ENCODE assay signal across 8 cellular contexts in genomic region chr5:141680751-141681201, GRCh38. TPM values are rescaled to one million over a fixed set of nuclear protein-coding genes. Genes with fewer than 3 reads are reported as not detected.
DNase-seq lines count a peak whose midpoint lies in the region; ATAC-seq and TF ChIP-seq lines count a peak whose summit lies in the region.

No MANE protein-coding gene starts in this region.

- peaks cover 3% of the 10 kb centered on the region for H3K36me3 Mint-ChIP-seq in activated naive CD8-positive, alpha-beta T cell treated with anti-CD3 and anti-CD28 coated beads, Interleukin-2, amount 50 U/mL, for 24 hours (ENCODE audit: low read depth)
- H3K36me3 Mint-ChIP-seq in stimulated activated effector memory CD8-positive, alpha-beta T cell treated with anti-CD3 and anti-CD28 coated beads, Interleukin-12 subunit alpha, Interleukin-12 subunit beta, amount 100 ng/mL, for 72 hours = no peaks in the 10 kb centered on the region

- no peak for TF ChIP-seq CTCF in GM13977 (IDR thresholded peaks at IDR 0.05; ENCODE audit: extremely low read depth, insufficient read depth, missing control alignments)

- in situ Hi-C loops in GM13977 (cut with MboI; ENCODE audit: low pct_unique_long_range_greater_than_20kb, low sequenced_read_pairs, unreplicated experiment) = loop anchor here (25.0 kb wide), 1 partner anchor 282 kb away; the partner anchor contains the start of genes PCDH12 and RNF14

- DNase-seq in HT1080 (ENCODE audit: low read depth) (peak; percentile 82), iPS DF 4.7 (ENCODE audit: extremely low read depth, low spot score) (peak; percentile 94), NCI-H1436 treated with DMSO at 0.1 percent for 48 hours (lab: John Stamatoyannopoulos, UW) (no peak), GM13977 (ENCODE audit: low spot score) (no peak)
- no peak for DNase-seq in activated naive CD8-positive, alpha-beta T cell treated with anti-CD3 and anti-CD28 coated beads, Interleukin-2, amount 50 U/mL, for 24 hours
- no peak for DNase-seq in stimulated activated effector memory CD8-positive, alpha-beta T cell treated with anti-CD3 and anti-CD28 coated beads, Interleukin-12 subunit alpha, Interleukin-12 subunit beta, amount 100 ng/mL, for 72 hours (ENCODE audit: low spot score in 2 of 2)

- ATAC-seq in activated naive CD8-positive, alpha-beta T cell treated with anti-CD3 and anti-CD28 coated beads, Interleukin-2, amount 50 U/mL, for 24 hours = no peak
- no peak for ATAC-seq in stimulated activated effector memory CD8-positive, alpha-beta T cell treated with anti-CD3 and anti-CD28 coated beads, Interleukin-12 subunit alpha, Interleukin-12 subunit beta, amount 100 ng/mL, for 72 hours
- ATAC-seq in GM18519 (IDR thresholded peaks at IDR 0.05; ENCODE audit: low FRiP score, unreplicated experiment) (no peak), GM18870 (IDR thresholded peaks at IDR 0.05; ENCODE audit: unreplicated experiment) (no peak)

- peak overlapping the region; percentile 73 for H3K4me3 Mint-ChIP-seq in activated naive CD8-positive, alpha-beta T cell treated with anti-CD3 and anti-CD28 coated beads, Interleukin-2, amount 50 U/mL, for 24 hours
- peak overlapping the region; percentile 63 for H3K4me3 Mint-ChIP-seq in stimulated activated effector memory CD8-positive, alpha-beta T cell treated with anti-CD3 and anti-CD28 coated beads, Interleukin-12 subunit alpha, Interleukin-12 subunit beta, amount 100 ng/mL, for 72 hours

- H3K27ac Mint-ChIP-seq in activated naive CD8-positive, alpha-beta T cell treated with anti-CD3 and anti-CD28 coated beads, Interleukin-2, amount 50 U/mL, for 24 hours = peak overlapping the region; percentile 71
- H3K27ac Mint-ChIP-seq in stimulated activated effector memory CD8-positive, alpha-beta T cell treated with anti-CD3 and anti-CD28 coated beads, Interleukin-12 subunit alpha, Interleukin-12 subunit beta, amount 100 ng/mL, for 72 hours = peak overlapping the region; percentile 67

- H3K4me1 Mint-ChIP-seq in activated naive CD8-positive, alpha-beta T cell treated with anti-CD3 and anti-CD28 coated beads, Interleukin-2, amount 50 U/mL, for 24 hours = peaks cover 28% of the 10 kb centered on the region
- H3K4me1 Mint-ChIP-seq in stimulated activated effector memory CD8-positive, alpha-beta T cell treated with anti-CD3 and anti-CD28 coated beads, Interleukin-12 subunit alpha, Interleukin-12 subunit beta, amount 100 ng/mL, for 72 hours = peaks cover 35% of the 10 kb centered on the region

- no peaks in the 10 kb centered on the region for H3K9me3 Mint-ChIP-seq in activated naive CD8-positive, alpha-beta T cell treated with anti-CD3 and anti-CD28 coated beads, Interleukin-2, amount 50 U/mL, for 24 hours
- H3K9me3 Mint-ChIP-seq in stimulated activated effector memory CD8-positive, alpha-beta T cell treated with anti-CD3 and anti-CD28 coated beads, Interleukin-12 subunit alpha, Interleukin-12 subunit beta, amount 100 ng/mL, for 72 hours = no peaks in the 10 kb centered on the region

- no peaks in the 10 kb centered on the region for H3K27me3 Mint-ChIP-seq in activated naive CD8-positive, alpha-beta T cell treated with anti-CD3 and anti-CD28 coated beads, Interleukin-2, amount 50 U/mL, for 24 hours

RNA-seq across cellular contexts. Expression of gene ARAP3, which starts 1.3 kb away (rescaled TPM):
- 4.6 and 4.8 TPM in 2 replicates for total RNA-seq in HT1080 (2014; rRNA removed; shearing (Covaris generic))
- polyA plus RNA-seq in HT1080 (2015; cell fraction: cytosol; rRNA removed) = 6.5 and 7.4 TPM in 2 replicates
- polyA plus RNA-seq in HT1080 (2015; cell fraction: nucleus; rRNA removed) = 25.8 and 28.3 TPM in 2 replicates

RNA-seq across cellular contexts. Expression of gene FCHSD1, which starts 29.6 kb away (rescaled TPM):
- 7.2 and 7.5 TPM in 2 replicates for total RNA-seq in HT1080 (2014; rRNA removed; shearing (Covaris generic))
- 6.3 and 6.8 TPM in 2 replicates for polyA plus RNA-seq in HT1080 (2015; cell fraction: cytosol; rRNA removed)
- 89.1 and 99.4 TPM in 2 replicates for polyA plus RNA-seq in HT1080 (2015; cell fraction: nucleus; rRNA removed)

RNA-seq across cellular contexts. Expression of gene RELL2, which starts 44.0 kb away (rescaled TPM):
- 13.1 and 15.3 TPM in 2 replicates for total RNA-seq in HT1080 (2014; rRNA removed; shearing (Covaris generic))
- 6.8 TPM in 2 replicates for polyA plus RNA-seq in HT1080 (2015; cell fraction: cytosol; rRNA removed)
- polyA plus RNA-seq in HT1080 (2015; cell fraction: nucleus; rRNA removed) = 26.1 and 28.6 TPM in 2 replicates

RNA-seq across cellular contexts. Expression of gene HDAC3, which starts 44.1 kb away (rescaled TPM):
- total RNA-seq in HT1080 (2014; rRNA removed; shearing (Covaris generic)) = 86.7 and 104 TPM in 2 replicates
- polyA plus RNA-seq in HT1080 (2015; cell fraction: cytosol; rRNA removed) = 52.6 and 53.8 TPM in 2 replicates
- 77.6 and 85.8 TPM in 2 replicates for polyA plus RNA-seq in HT1080 (2015; cell fraction: nucleus; rRNA removed)

Comparison
In these comparisons a context has a peak if more than half of its experiments do, and no peak if none do; other contexts are left out.
1. DNase-seq: peak in HT1080 (single experiment) and iPS DF 4.7 (single experiment); none in activated naive CD8-positive, alpha-beta T cell treated with anti-CD3 and anti-CD28 coated beads, Interleukin-2, amount 50 U/mL, for 24 hours (single experiment), stimulated activated effector memory CD8-positive, alpha-beta T cell treated with anti-CD3 and anti-CD28 coated beads, Interleukin-12 subunit alpha, Interleukin-12 subunit beta, amount 100 ng/mL, for 72 hours (0 of 2), NCI-H1436 treated with DMSO at 0.1 percent for 48 hours (single experiment) and GM13977 (single experiment).